1 cellular context compared by ENCODE assay signal in the genomic region with DNA sequence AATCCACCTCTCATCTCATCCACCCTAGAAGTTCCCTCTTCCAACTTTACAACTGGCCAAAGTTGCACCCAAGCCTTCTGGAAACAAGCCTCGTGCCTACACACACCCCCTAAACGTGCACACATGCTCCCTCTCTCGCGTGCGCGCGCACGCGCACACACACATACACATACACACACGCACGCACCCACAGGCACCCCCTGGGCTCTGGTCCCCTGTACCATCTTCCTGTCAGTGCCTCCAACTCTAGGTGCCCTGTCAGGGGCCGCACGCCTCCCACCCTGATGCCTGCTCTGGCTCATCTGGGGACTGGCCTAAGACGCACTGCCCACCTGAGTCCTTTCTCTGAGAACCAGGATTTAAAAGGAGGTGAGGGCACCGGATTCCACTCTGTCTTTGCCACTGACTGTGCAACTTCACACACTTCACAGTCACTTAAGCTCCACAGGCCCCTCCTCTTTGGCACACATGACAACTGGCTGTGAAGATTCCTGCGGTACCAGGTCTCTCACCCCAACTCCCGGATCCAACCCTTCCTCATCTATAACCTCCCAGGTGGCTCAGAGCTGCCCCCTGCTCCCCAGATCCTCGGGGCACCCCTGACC.
TF ChIP-seq lines count a peak whose summit lies in the region.

No MANE protein-coding gene starts in this region.

TF ChIP-seq in K562, 482 proteins besides CTCF, POLR2A, EP300 and RAD21:
- TF ChIP-seq FOS (IDR thresholded peaks at IDR 0.05; ENCODE audit: extremely low read depth, insufficient read length) = no peak
- TF ChIP-seq, protein P1, sequence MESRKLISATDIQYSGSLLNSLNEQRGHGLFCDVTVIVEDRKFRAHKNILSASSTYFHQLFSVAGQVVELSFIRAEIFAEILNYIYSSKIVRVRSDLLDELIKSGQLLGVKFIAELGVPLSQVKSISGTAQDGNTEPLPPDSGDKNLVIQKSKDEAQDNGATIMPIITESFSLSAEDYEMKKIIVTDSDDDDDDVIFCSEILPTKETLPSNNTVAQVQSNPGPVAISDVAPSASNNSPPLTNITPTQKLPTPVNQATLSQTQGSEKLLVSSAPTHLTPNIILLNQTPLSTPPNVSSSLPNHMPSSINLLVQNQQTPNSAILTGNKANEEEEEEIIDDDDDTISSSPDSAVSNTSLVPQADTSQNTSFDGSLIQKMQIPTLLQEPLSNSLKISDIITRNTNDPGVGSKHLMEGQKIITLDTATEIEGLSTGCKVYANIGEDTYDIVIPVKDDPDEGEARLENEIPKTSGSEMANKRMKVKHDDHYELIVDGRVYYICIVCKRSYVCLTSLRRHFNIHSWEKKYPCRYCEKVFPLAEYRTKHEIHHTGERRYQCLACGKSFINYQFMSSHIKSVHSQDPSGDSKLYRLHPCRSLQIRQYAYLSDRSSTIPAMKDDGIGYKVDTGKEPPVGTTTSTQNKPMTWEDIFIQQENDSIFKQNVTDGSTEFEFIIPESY (CRISPR knock-in tag; IDR thresholded peaks at IDR 0.05) = peak; percentile 71
